In the genomic region with DNA sequence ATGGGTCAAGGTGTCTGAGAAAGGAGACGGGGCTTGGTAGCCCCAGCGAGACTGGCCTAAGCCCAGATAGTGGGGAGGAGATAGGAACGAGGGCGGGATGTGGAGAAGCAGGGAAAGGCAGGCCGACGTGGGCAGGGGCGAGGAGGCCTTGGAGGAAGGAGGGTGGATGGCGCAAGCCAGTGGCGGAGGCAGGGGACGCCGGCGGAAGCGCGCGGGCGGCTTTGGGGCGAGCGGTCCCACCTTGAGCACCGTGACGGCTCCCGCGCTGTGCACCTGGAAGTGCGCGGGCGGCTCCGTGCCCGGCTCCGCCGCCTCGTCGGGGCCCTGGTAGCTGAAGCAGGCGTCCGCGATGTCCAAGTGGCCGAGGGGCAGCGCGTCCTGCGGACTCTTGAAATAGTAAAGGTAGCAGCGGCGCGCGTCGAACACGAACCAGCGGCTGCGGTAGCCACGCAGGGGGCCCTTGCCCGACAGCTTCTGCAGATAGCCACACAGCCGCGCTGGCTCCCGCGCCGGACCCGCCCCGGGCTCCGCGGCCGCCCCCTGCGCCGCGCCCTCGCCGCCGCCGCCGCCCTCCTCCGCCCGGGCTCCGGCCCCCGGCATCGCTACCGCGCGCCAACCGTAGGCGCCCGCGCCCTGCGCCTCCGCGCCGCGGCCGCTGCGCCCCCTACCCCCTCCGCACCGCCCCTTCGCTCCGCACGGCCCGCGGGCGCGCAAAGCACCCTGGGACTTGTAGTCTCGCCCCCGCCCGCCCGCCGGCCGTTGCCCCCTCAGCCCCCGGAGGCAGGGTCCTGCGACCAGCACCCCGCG, we compare ENCODE assay signal across 8 cellular contexts. TPM values are rescaled to one million over a fixed set of nuclear protein-coding genes. Genes with fewer than 3 reads are reported as not detected.
DNase-seq lines count a peak whose midpoint lies in the region; ATAC-seq and TF ChIP-seq lines count a peak whose summit lies in the region.

Gene TBC1D2B, minus strand, starts transcription at position 659 of the 807 bp plus-strand sequence. Its CDS starts 59 bp downstream, at position 600.

- no peaks in the 10 kb centered on the region for H3K27me3 ChIP-seq in thymus (ENCODE audit: control insufficient read depth, insufficient read depth)

- H3K36me3 ChIP-seq in thymus (ENCODE audit: control insufficient read depth, insufficient read depth), result no peaks in the 10 kb centered on the region

- peak; percentile 75 for ATAC-seq in GM19351 (IDR thresholded peaks at IDR 0.05; ENCODE audit: unreplicated experiment)
- peak; percentile 66 for ATAC-seq in HG03521 (IDR thresholded peaks at IDR 0.05; ENCODE audit: unreplicated experiment)

- 1% methylated on average over 103 of the region's 104 CpGs for WGBS in thymus

- H3K4me1 ChIP-seq in thymus (ENCODE audit: control insufficient read depth, insufficient read depth, low read length), result peaks cover 13% of the 10 kb centered on the region

- H3K27ac ChIP-seq in thymus (ENCODE audit: low read depth), result peak within 1 kb of the TSS; percentile 86

- peak; percentile 69 for TF ChIP-seq POLR2A in Raji (IDR thresholded peaks at IDR 0.05; ENCODE audit: insufficient read depth, low read depth, low read length)

- no peaks in the 10 kb centered on the region for H3K9me3 ChIP-seq in thymus (ENCODE audit: control insufficient read depth)

- peak within 1 kb of the TSS; percentile 97 for H3K4me3 ChIP-seq in thymus (ENCODE audit: low read length)

- DNase-seq in C1 segment of cervical spinal cord (lab: John Stamatoyannopoulos, UW), result peak in 11 of 14 donors; percentile 33 to 78 (median 58)
- DNase-seq in activated naive CD4-positive, alpha-beta T cell (lab: John Stamatoyannopoulos, UW), result peak; percentile 31 to 70 (median 41)
- peak; percentile 78 for DNase-seq in germinal center (ENCODE audit: low spot score)
- no peak for DNase-seq in occipital lobe (lab: John Stamatoyannopoulos, UW)

RNA-seq across cellular contexts. Expression of gene TBC1D2B, which starts in this region (rescaled TPM):
- total RNA-seq in occipital lobe, result 12.3 TPM
- polyA plus RNA-seq in thymus, result 20.0 TPM
